ENCODE assay signal across 1 cellular context in the genomic region with DNA sequence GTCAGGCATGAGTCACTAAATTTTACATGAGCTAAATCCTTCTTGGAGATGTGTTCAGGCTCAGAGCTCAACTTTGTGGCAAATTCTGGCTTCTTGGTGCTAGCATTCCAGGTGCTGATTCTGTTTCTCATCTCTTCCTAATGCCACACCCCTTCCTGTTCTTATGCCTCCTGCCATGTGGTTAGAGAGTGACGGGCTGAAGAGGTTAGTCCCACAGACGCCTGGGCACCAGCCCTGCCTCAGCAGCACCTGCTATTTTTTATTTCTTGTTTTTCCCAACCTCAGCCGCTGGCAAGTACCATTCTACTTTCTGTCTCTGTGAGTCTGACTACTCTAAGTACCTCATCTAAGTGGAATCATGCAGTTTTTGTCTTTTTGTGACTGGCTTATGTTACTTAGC.
TF ChIP-seq lines count a peak whose summit lies in the region.

No MANE protein-coding gene starts in this region.

TF ChIP-seq in SK-N-SH, 30 proteins besides CTCF, POLR2A, EP300 and RAD21 (continued from another document):
- TF ChIP-seq, protein P1, sequence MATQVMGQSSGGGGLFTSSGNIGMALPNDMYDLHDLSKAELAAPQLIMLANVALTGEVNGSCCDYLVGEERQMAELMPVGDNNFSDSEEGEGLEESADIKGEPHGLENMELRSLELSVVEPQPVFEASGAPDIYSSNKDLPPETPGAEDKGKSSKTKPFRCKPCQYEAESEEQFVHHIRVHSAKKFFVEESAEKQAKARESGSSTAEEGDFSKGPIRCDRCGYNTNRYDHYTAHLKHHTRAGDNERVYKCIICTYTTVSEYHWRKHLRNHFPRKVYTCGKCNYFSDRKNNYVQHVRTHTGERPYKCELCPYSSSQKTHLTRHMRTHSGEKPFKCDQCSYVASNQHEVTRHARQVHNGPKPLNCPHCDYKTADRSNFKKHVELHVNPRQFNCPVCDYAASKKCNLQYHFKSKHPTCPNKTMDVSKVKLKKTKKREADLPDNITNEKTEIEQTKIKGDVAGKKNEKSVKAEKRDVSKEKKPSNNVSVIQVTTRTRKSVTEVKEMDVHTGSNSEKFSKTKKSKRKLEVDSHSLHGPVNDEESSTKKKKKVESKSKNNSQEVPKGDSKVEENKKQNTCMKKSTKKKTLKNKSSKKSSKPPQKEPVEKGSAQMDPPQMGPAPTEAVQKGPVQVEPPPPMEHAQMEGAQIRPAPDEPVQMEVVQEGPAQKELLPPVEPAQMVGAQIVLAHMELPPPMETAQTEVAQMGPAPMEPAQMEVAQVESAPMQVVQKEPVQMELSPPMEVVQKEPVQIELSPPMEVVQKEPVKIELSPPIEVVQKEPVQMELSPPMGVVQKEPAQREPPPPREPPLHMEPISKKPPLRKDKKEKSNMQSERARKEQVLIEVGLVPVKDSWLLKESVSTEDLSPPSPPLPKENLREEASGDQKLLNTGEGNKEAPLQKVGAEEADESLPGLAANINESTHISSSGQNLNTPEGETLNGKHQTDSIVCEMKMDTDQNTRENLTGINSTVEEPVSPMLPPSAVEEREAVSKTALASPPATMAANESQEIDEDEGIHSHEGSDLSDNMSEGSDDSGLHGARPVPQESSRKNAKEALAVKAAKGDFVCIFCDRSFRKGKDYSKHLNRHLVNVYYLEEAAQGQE (IDR thresholded peaks at IDR 0.05; ENCODE audit: low read depth, low read length), result no peak
- TF ChIP-seq, protein P2, sequence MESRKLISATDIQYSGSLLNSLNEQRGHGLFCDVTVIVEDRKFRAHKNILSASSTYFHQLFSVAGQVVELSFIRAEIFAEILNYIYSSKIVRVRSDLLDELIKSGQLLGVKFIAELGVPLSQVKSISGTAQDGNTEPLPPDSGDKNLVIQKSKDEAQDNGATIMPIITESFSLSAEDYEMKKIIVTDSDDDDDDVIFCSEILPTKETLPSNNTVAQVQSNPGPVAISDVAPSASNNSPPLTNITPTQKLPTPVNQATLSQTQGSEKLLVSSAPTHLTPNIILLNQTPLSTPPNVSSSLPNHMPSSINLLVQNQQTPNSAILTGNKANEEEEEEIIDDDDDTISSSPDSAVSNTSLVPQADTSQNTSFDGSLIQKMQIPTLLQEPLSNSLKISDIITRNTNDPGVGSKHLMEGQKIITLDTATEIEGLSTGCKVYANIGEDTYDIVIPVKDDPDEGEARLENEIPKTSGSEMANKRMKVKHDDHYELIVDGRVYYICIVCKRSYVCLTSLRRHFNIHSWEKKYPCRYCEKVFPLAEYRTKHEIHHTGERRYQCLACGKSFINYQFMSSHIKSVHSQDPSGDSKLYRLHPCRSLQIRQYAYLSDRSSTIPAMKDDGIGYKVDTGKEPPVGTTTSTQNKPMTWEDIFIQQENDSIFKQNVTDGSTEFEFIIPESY (IDR thresholded peaks at IDR 0.05; ENCODE audit: borderline replicate concordance, low read depth), result no peak
- TF ChIP-seq MEF2A (IDR thresholded peaks at IDR 0.05; ENCODE audit: borderline replicate concordance, low read depth) (no peak), TAF1 (IDR thresholded peaks at IDR 0.05; ENCODE audit: borderline replicate concordance, low read depth, low read length) (no peak), NFIC (IDR thresholded peaks at IDR 0.05; ENCODE audit: borderline replicate concordance) (no peak), FOXM1 (IDR thresholded peaks at IDR 0.05; ENCODE audit: low read depth) (no peak), TEAD4 (IDR thresholded peaks at IDR 0.05; ENCODE audit: borderline replicate concordance, insufficient read depth) (no peak)
